Comparison of ENCODE assay signal across 8 cellular contexts in the genomic region with DNA sequence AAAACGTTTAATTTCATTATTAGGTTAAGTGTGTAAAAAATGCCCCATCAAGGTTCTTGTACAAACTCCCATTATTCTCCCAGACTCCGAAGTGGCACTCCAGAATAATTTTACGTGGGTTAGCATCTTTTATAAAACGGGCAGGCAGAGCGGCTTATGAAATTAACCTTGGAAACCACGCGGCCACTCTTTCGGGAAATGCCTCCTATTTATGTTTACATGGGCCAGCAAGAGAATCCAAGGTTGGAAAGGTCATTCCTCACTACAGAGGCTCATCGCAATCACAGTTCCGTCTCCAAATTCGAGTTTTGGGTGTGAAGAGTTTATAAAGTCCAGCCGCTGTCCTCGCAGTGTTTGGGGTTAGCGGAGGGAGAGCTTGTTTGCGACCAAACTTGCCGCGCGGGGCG. TPM values are rescaled to one million over a fixed set of nuclear protein-coding genes. Genes with fewer than 3 reads are reported as not detected.
DNase-seq lines count a peak whose midpoint lies in the region; FAIRE-seq and TF ChIP-seq lines count a peak whose summit lies in the region.

No MANE protein-coding gene starts in this region.

- H2BK120ac ChIP-seq in H9 (ENCODE audit: low read depth, low read length, poor library complexity, severe bottlenecking) (peak overlapping the region; percentile 25), mesendoderm (ENCODE audit: low read depth, low read length) (no peak overlapping the region)

- peak overlapping the region; percentile 84; the same call in 1 of the 2 replicates for H3K14ac ChIP-seq in H9 (ENCODE audit: insufficient read depth, low read length)

- H3K9me3 ChIP-seq in H9 (ENCODE audit: control insufficient read depth, low read depth, low read length) (no peaks in the 10 kb centered on the region), astrocyte (ENCODE audit: insufficient read depth, low read depth, low read length) (no peaks in the 10 kb centered on the region)

- H3K4me2 ChIP-seq in H9 (ENCODE audit: insufficient read depth, insufficient read length, low read length) = peak overlapping the region; percentile 71
- H3K4me2 ChIP-seq in astrocyte (ENCODE audit: low read length) = peak overlapping the region; percentile 84
- H3K4me2 ChIP-seq in mesendoderm (ENCODE audit: low read length) = peak overlapping the region; percentile 56

- H3K4me3 Mint-ChIP-seq in H9 (peak overlapping the region; percentile 87 to 97), astrocyte (ENCODE audit: unreplicated experiment) (peak overlapping the region; percentile 83)

- H2BK12ac ChIP-seq in H9 (ENCODE audit: insufficient read length, low read depth, low read length) = no peak overlapping the region

- H3T11ph ChIP-seq in H9 (ENCODE audit: low read length) = no peak overlapping the region

- H3K23me2 ChIP-seq in H9 (ENCODE audit: insufficient read length, low read depth, low read length, poor library complexity, severe bottlenecking) = peaks cover 8% of the 10 kb centered on the region

- H3K79me2 ChIP-seq in H9 (ENCODE audit: insufficient read depth, low read length) (peaks cover 2% of the 10 kb centered on the region; the same call in 1 of the 2 replicates), astrocyte (ENCODE audit: insufficient read depth, low read length) (no peaks in the 10 kb centered on the region), mesendoderm (ENCODE audit: control insufficient read depth, insufficient read depth, low read length) (peaks cover 13% of the 10 kb centered on the region)

- H3K36me3 Mint-ChIP-seq in H9 (ENCODE audit: insufficient read depth in 1 of 3, low read depth in 3 of 3) = peaks cover under 1 to 12% (median under 1%) of the 10 kb centered on the region in 3 experiments; a peak in 5 of 7 replicates
- no peaks in the 10 kb centered on the region for H3K36me3 Mint-ChIP-seq in astrocyte (ENCODE audit: low read depth, unreplicated experiment)

- FAIRE-seq in astrocyte (lab: Jason Lieb, UNC) = no peak

- WGBS in H9 (ENCODE audit: extremely low coverage, insufficient read length, low lambda C conversion rate) = no CpG with 5 or more reads among the region's 19 CpGs
- no CpG with 5 or more reads among the region's 19 CpGs for WGBS in mesendoderm (ENCODE audit: extremely low coverage, insufficient coverage, low lambda C conversion rate)

- H3K23ac ChIP-seq in H9 (ENCODE audit: insufficient read length, low read depth, low read length) (no peak overlapping the region), mesendoderm (ENCODE audit: low read length) (no peak overlapping the region)

- H3K4me1 Mint-ChIP-seq in H9 (peaks cover 27 to 43% of the 10 kb centered on the region in 2 experiments), astrocyte (ENCODE audit: low read depth, unreplicated experiment) (peaks cover 3% of the 10 kb centered on the region)

- H2BK15ac ChIP-seq in H9 (ENCODE audit: low read depth, low read length) = no peak overlapping the region
- no peak overlapping the region for H2BK15ac ChIP-seq in mesendoderm (replicated peaks; ENCODE audit: low read depth)

- H3K4me1 ChIP-seq in H9 (ENCODE audit: insufficient read depth, low read length) (peaks cover 11% of the 10 kb centered on the region), astrocyte (ENCODE audit: insufficient read depth, low read length) (no peaks in the 10 kb centered on the region), mesendoderm (ENCODE audit: control insufficient read depth, low read depth, low read length) (peaks cover 7% of the 10 kb centered on the region)

- H2AK5ac ChIP-seq in H9 (ENCODE audit: insufficient read length, low read length) = no peak overlapping the region
- no peak overlapping the region for H2AK5ac ChIP-seq in mesendoderm (ENCODE audit: low read length)

- H3K9ac ChIP-seq in H9 (ENCODE audit: extremely low read depth, insufficient read length, low read length) (peak overlapping the region; percentile 81), astrocyte (ENCODE audit: low read length) (peak overlapping the region; percentile 77), mesendoderm (ENCODE audit: low read length) (peak overlapping the region; percentile 71)

- H3K27ac ChIP-seq in 22Rv1 = peak overlapping the region; percentile 90
- peak overlapping the region; percentile 74 for H3K27ac ChIP-seq in H9 (ENCODE audit: insufficient read length, low read depth, low read length)
- H3K27ac ChIP-seq in astrocyte (ENCODE audit: low read depth, low read length) = peak overlapping the region; percentile 66
- peak overlapping the region; percentile 96 for H3K27ac ChIP-seq in mesendoderm (ENCODE audit: low read depth, low read length)

- no peak overlapping the region for H2AFZ ChIP-seq in H9 (ENCODE audit: low read length)
- peak overlapping the region; percentile 98 for H2AFZ ChIP-seq in astrocyte (ENCODE audit: low read depth, low read length)

- H3K79me1 ChIP-seq in H9 (ENCODE audit: insufficient read depth, low read depth, low read length, poor library complexity, severe bottlenecking) (no peaks in the 10 kb centered on the region), mesendoderm (ENCODE audit: low read length) (peaks cover 12% of the 10 kb centered on the region)

- H4K8ac ChIP-seq in H9 (replicated peaks; ENCODE audit: insufficient read length, low read depth, low read length) = no peak overlapping the region
- no peak overlapping the region for H4K8ac ChIP-seq in mesendoderm (ENCODE audit: low read depth, low read length)

- H4K5ac ChIP-seq in H9 (ENCODE audit: insufficient read length, low read depth, low read length) = no peak overlapping the region
- H4K5ac ChIP-seq in mesendoderm (ENCODE audit: low read length) = no peak overlapping the region

- H4K20me1 ChIP-seq in H9 (ENCODE audit: control insufficient read depth, insufficient read depth, insufficient read length) = no peaks in the 10 kb centered on the region
- H4K20me1 ChIP-seq in astrocyte (ENCODE audit: insufficient read depth, low read length) = no peaks in the 10 kb centered on the region

- H3K27ac Mint-ChIP-seq in H9 (peak overlapping the region; percentile 98 to 99 (median 98)), astrocyte (ENCODE audit: unreplicated experiment) (peak overlapping the region; percentile 64)

- peak overlapping the region; percentile 51 for H3K4me3 ChIP-seq in astrocyte (ENCODE audit: insufficient read depth, low read depth, low read length)
- peak overlapping the region; percentile 44 for H3K4me3 ChIP-seq in mesendoderm (ENCODE audit: low read length)

- no peaks in the 10 kb centered on the region for H3K36me3 ChIP-seq in astrocyte (ENCODE audit: insufficient read depth, low read length)
- no peaks in the 10 kb centered on the region for H3K36me3 ChIP-seq in mesendoderm (ENCODE audit: control insufficient read depth, insufficient read depth, low read length)

- H3K27me3 ChIP-seq in H9 (ENCODE audit: insufficient read depth, low read length) = no peaks in the 10 kb centered on the region
- H3K27me3 ChIP-seq in astrocyte (ENCODE audit: insufficient read depth, low read length) = peaks cover 5% of the 10 kb centered on the region
- no peaks in the 10 kb centered on the region for H3K27me3 ChIP-seq in mesendoderm (ENCODE audit: insufficient read depth, low read length, poor library complexity)

- H2BK20ac ChIP-seq in H9 (ENCODE audit: low read depth, low read length, poor library complexity, severe bottlenecking) = no peak overlapping the region

- DNase-seq in H9 (no peak), astrocyte (ENCODE audit: low read depth) (no peak), mesendoderm (no peak), NCI-H146 (lab: John Stamatoyannopoulos, UW) (no peak), NCI-H187 (lab: John Stamatoyannopoulos, UW) (no peak), OCI-M1 (lab: John Stamatoyannopoulos, UW) (no peak), GM03348 (ENCODE audit: low spot score) (no peak)

- no peak overlapping the region; the same call in 1 of the 2 replicates for H3K4ac ChIP-seq in H9 (ENCODE audit: low read depth, low read length)
- H3K4ac ChIP-seq in mesendoderm (ENCODE audit: low read depth, low read length) = no peak overlapping the region

- H3K18ac ChIP-seq in H9 (ENCODE audit: insufficient read length, low read depth, low read length) (peak overlapping the region; percentile 64), mesendoderm (ENCODE audit: low read length) (peak overlapping the region; percentile 92)

- H3K9me3 Mint-ChIP-seq in H9 (no peaks in the 10 kb centered on the region), astrocyte (ENCODE audit: unreplicated experiment) (no peaks in the 10 kb centered on the region)

- no peak overlapping the region for H3K56ac ChIP-seq in H9 (ENCODE audit: insufficient read length, low read depth, low read length)
- peak overlapping the region; percentile 97 for H3K56ac ChIP-seq in mesendoderm (ENCODE audit: low read length)

- H4K91ac ChIP-seq in H9 (ENCODE audit: insufficient read length, low read depth, low read length) = no peak overlapping the region

- no peaks in the 10 kb centered on the region; the same call in 1 of the 2 replicates for H3K27me3 Mint-ChIP-seq in H9 (ENCODE audit: low read depth)
- peaks cover 8% of the 10 kb centered on the region for H3K27me3 Mint-ChIP-seq in astrocyte (ENCODE audit: low read depth, unreplicated experiment)

- H2BK5ac ChIP-seq in H9 (ENCODE audit: insufficient read length, low read length) (no peak overlapping the region), mesendoderm (ENCODE audit: low read length) (peak overlapping the region; percentile 1)

- no peak for TF ChIP-seq CTCF in 22Rv1 (IDR thresholded peaks at IDR 0.05)
- no peak for TF ChIP-seq CTCF in H9 (conservative IDR thresholded peaks at IDR 0.05)
- no peak for TF ChIP-seq CTCF in astrocyte (IDR thresholded peaks at IDR 0.05; ENCODE audit: insufficient read depth, low read depth, low read length)

RNA-seq across cellular contexts. Expression of gene IMPA2, which starts 1.2 kb away (rescaled TPM):
- total RNA-seq in H9 (2021) (69.1 and 73.8 TPM in 2 replicates), astrocyte (4.1 and 4.8 TPM in 2 replicates)
- polyA plus RNA-seq in mesendoderm (2013, experiment 1 of 2) = 69.8 TPM
- 71.3 TPM for polyA plus RNA-seq in mesendoderm (2013, experiment 2 of 2)

Comparison
In these comparisons a context has a peak if more than half of its experiments do, and no peak if none do; other contexts are left out.
1. RNA of gene IMPA2, which starts 1.2 kb away (total RNA-seq): 69.1 to 73.8 TPM in H9; 4.1 to 4.8 TPM in astrocyte; every median in the first group is over 10 times any median in the second.
2. Peak in every context shown above with its lines, with median percentiles within 50 percentile points of each other: H3K27ac ChIP-seq, H3K4me2 ChIP-seq and H3K9ac ChIP-seq.